33 cellular contexts compared by ENCODE assay signal in genomic region chrX:155998761-155999510, GRCh38. TPM values are rescaled to one million over a fixed set of nuclear protein-coding genes. Genes with fewer than 3 reads are reported as not detected.
DNase-seq lines count a peak whose midpoint lies in the region; ATAC-seq and TF ChIP-seq lines count a peak whose summit lies in the region.
"Had no signal": no experiment of that assay in that cellular context is flagged by ENCODE, and none has a peak within 500 bp of the region (broad histone marks: within the 10 kb centered on the region; RNA-seq: fewer than 3 reads in every experiment).

No MANE protein-coding gene starts in this region.

- CTCF ChIA-PET in activated CD4-positive, alpha-beta memory T cell treated with anti-CD3 and anti-CD28 coated beads, Interleukin-2, amount 10 ng/mL, durations not matched to agents 7 days and 5 days (lab: Charles Lee), result no interaction called here

- POLR2A ChIA-PET in activated CD4-positive, alpha-beta memory T cell treated with anti-CD3 and anti-CD28 coated beads, Interleukin-2, amount 10 ng/mL, durations not matched to agents 7 days and 5 days (lab: Charles Lee), result no interaction called here

- ATAC-seq in HG03039 (IDR thresholded peaks at IDR 0.05; ENCODE audit: unreplicated experiment), result no peak
- ATAC-seq: activated T-cell treated with anti-CD3 and anti-CD28 coated beads, Interleukin-2, amount 50 U/mL, for 72 hours; left lung had no signal

- H3K36me3 Mint-ChIP-seq in T-helper 2 cell treated with Interferon-gamma antibody and Interleukin-4, amounts not matched to agents 5 μg/mL and 100 μg/mL, for 36 hours (ENCODE audit: low read depth), result peaks cover 55% of the 10 kb centered on the region
- peaks cover 32% of the 10 kb centered on the region for H3K36me3 Mint-ChIP-seq in activated CD4-positive, alpha-beta memory T cell treated with anti-CD3 and anti-CD28 coated beads, Interleukin-2, amount 10 ng/mL, durations not matched to agents 7 days and 5 days (ENCODE audit: low read depth)
- no peaks in the 10 kb centered on the region for H3K36me3 Mint-ChIP-seq in immature natural killer cell
- H3K36me3 Mint-ChIP-seq: activated naive CD4-positive, alpha-beta T cell treated with anti-CD3 and anti-CD28 coated beads, Interleukin-2, amount 50 U/mL, for 24 hours; CD4-positive, CD25-positive, alpha-beta regulatory T cell had no signal

- peak overlapping the region; percentile 43 for H3K4me3 ChIP-seq in GM12875 (ENCODE audit: low read depth, low read length)
- H3K4me3 ChIP-seq: cardiac muscle cell, colonic mucosa, left lung, PC-9 had no signal

- no peaks in the 10 kb centered on the region for H3K9me3 Mint-ChIP-seq in T-helper 2 cell treated with Interferon-gamma antibody and Interleukin-4, amounts not matched to agents 5 μg/mL and 100 μg/mL, for 36 hours
- no peaks in the 10 kb centered on the region for H3K9me3 Mint-ChIP-seq in activated CD4-positive, alpha-beta memory T cell treated with anti-CD3 and anti-CD28 coated beads, Interleukin-2, amount 10 ng/mL, durations not matched to agents 7 days and 5 days
- no peaks in the 10 kb centered on the region for H3K9me3 Mint-ChIP-seq in immature natural killer cell
- H3K9me3 Mint-ChIP-seq: activated naive CD4-positive, alpha-beta T cell treated with anti-CD3 and anti-CD28 coated beads, Interleukin-2, amount 50 U/mL, for 24 hours; activated T-cell treated with anti-CD3 and anti-CD28 coated beads, Interleukin-2, amount 50 U/mL, for 72 hours; CD4-positive, CD25-positive, alpha-beta regulatory T cell had no signal

- peak overlapping the region; percentile 99 for H3K4me3 Mint-ChIP-seq in T-helper 2 cell treated with Interferon-gamma antibody and Interleukin-4, amounts not matched to agents 5 μg/mL and 100 μg/mL, for 36 hours
- H3K4me3 Mint-ChIP-seq in activated CD4-positive, alpha-beta memory T cell treated with anti-CD3 and anti-CD28 coated beads, Interleukin-2, amount 10 ng/mL, durations not matched to agents 7 days and 5 days, result peak overlapping the region; percentile 85
- no peak overlapping the region for H3K4me3 Mint-ChIP-seq in immature natural killer cell
- H3K4me3 Mint-ChIP-seq: activated naive CD4-positive, alpha-beta T cell treated with anti-CD3 and anti-CD28 coated beads, Interleukin-2, amount 50 U/mL, for 24 hours had no signal

- peaks cover 73% of the 10 kb centered on the region for H3K4me1 Mint-ChIP-seq in T-helper 2 cell treated with Interferon-gamma antibody and Interleukin-4, amounts not matched to agents 5 μg/mL and 100 μg/mL, for 36 hours (ENCODE audit: low read depth)
- H3K4me1 Mint-ChIP-seq in activated CD4-positive, alpha-beta memory T cell treated with anti-CD3 and anti-CD28 coated beads, Interleukin-2, amount 10 ng/mL, durations not matched to agents 7 days and 5 days, result peaks cover 81% of the 10 kb centered on the region
- peaks cover 20 to 26% of the 10 kb centered on the region in 2 donors for H3K4me1 Mint-ChIP-seq in immature natural killer cell

- no peaks in the 10 kb centered on the region for H3K27me3 Mint-ChIP-seq in T-helper 2 cell treated with Interferon-gamma antibody and Interleukin-4, amounts not matched to agents 5 μg/mL and 100 μg/mL, for 36 hours (ENCODE audit: low read depth)
- H3K27me3 Mint-ChIP-seq in activated CD4-positive, alpha-beta memory T cell treated with anti-CD3 and anti-CD28 coated beads, Interleukin-2, amount 10 ng/mL, durations not matched to agents 7 days and 5 days, result no peaks in the 10 kb centered on the region
- H3K27me3 Mint-ChIP-seq in immature natural killer cell (ENCODE audit: low read depth in 3 of 3), result peaks cover 2 to 11% (median 5%) of the 10 kb centered on the region in 3 donors
- H3K27me3 Mint-ChIP-seq: activated naive CD4-positive, alpha-beta T cell treated with anti-CD3 and anti-CD28 coated beads, Interleukin-2, amount 50 U/mL, for 24 hours; CD4-positive, CD25-positive, alpha-beta regulatory T cell had no signal

- no peak for TF ChIP-seq CTCF in GM12875 (IDR thresholded peaks at IDR 0.05; ENCODE audit: borderline replicate concordance, insufficient read depth, low read depth, low read length)

- no peak for DNase-seq in T-helper 2 cell treated with Interferon-gamma antibody and Interleukin-4, amounts not matched to agents 5 μg/mL and 100 μg/mL, for 36 hours (ENCODE audit: low spot score)
- DNase-seq in T-helper 2 cell (no peak), immature natural killer cell (no peak), KG1 (lab: John Stamatoyannopoulos, UW) (no peak), GDM1 (lab: John Stamatoyannopoulos, UW) (no peak)
- DNase-seq in activated CD4-positive, alpha-beta memory T cell treated with anti-CD3 and anti-CD28 coated beads, Interleukin-2, amount 10 ng/mL, durations not matched to agents 7 days and 5 days, result no peak
- DNase-seq: 8988T; activated T-cell treated with anti-CD3 and anti-CD28 coated beads, Interleukin-2, amount 50 U/mL, for 72 hours; aorta; CD4-positive, CD25-positive, alpha-beta regulatory T cell; colonic mucosa; effector CD4-positive, alpha-beta T cell; islet precursor cell; Kasumi-1; left lung; mesenchymal stem cell; MV-4-11; NCI-H146; NCI-H2107; NCI-H345; NCI-H69; PC-9; retina; SK-N-SH; stimulated activated naive CD4-positive, alpha-beta T cell had no signal

- peak overlapping the region; percentile 97 for H3K27ac Mint-ChIP-seq in T-helper 2 cell treated with Interferon-gamma antibody and Interleukin-4, amounts not matched to agents 5 μg/mL and 100 μg/mL, for 36 hours
- H3K27ac Mint-ChIP-seq in activated CD4-positive, alpha-beta memory T cell treated with anti-CD3 and anti-CD28 coated beads, Interleukin-2, amount 10 ng/mL, durations not matched to agents 7 days and 5 days, result peak overlapping the region; percentile 91
- peak overlapping the region in 4 of 6 donors; percentile 17 to 66 (median 40) for H3K27ac Mint-ChIP-seq in immature natural killer cell
- H3K27ac Mint-ChIP-seq: activated naive CD4-positive, alpha-beta T cell treated with anti-CD3 and anti-CD28 coated beads, Interleukin-2, amount 50 U/mL, for 24 hours; activated T-cell treated with anti-CD3 and anti-CD28 coated beads, Interleukin-2, amount 50 U/mL, for 72 hours had no signal

RNA-seq across cellular contexts. Expression of gene IL9R, which starts 1.4 kb away (rescaled TPM):
- total RNA-seq in activated CD4-positive, alpha-beta memory T cell treated with anti-CD3 and anti-CD28 coated beads, Interleukin-2, amount 10 ng/mL, durations not matched to agents 7 days and 5 days, result 10 to 100 TPM; 65.3 to 67.2 TPM
- polyA plus RNA-seq in immature natural killer cell, result under 1 TPM in 1 of 3 donors, not detected in 2; 0.14 TPM
- total RNA-seq: cardiac muscle cell, Daoy, epithelial cell of proximal tubule, skeletal muscle tissue had no signal
- polyA plus RNA-seq: aorta, cardiac muscle cell, neural cell had no signal

Comparison
In these comparisons a context has a peak if more than half of its experiments do, and no peak if none do; other contexts are left out.
1. H3K27ac Mint-ChIP-seq: peak in every context shown above with its lines; median percentile 97 in T-helper 2 cell treated with Interferon-gamma antibody and Interleukin-4, amounts not matched to agents 5 μg/mL and 100 μg/mL, for 36 hours; 91 in activated CD4-positive, alpha-beta memory T cell treated with anti-CD3 and anti-CD28 coated beads, Interleukin-2, amount 10 ng/mL, durations not matched to agents 7 days and 5 days; 40 in immature natural killer cell.
2. H3K4me3 Mint-ChIP-seq: peak in T-helper 2 cell treated with Interferon-gamma antibody and Interleukin-4, amounts not matched to agents 5 μg/mL and 100 μg/mL, for 36 hours (single experiment) and activated CD4-positive, alpha-beta memory T cell treated with anti-CD3 and anti-CD28 coated beads, Interleukin-2, amount 10 ng/mL, durations not matched to agents 7 days and 5 days (single experiment); none in immature natural killer cell (0 of 5).